ENCODE assay signal across 8 cellular contexts in genomic region chr1:159012495-159012894, GRCh38. TPM values are rescaled to one million over a fixed set of nuclear protein-coding genes. Genes with fewer than 3 reads are reported as not detected.
DNase-seq lines count a peak whose midpoint lies in the region; ATAC-seq and TF ChIP-seq lines count a peak whose summit lies in the region.

No MANE protein-coding gene starts in this region.

- no peaks in the 10 kb centered on the region for H3K27me3 ChIP-seq in adipocyte (replicated peaks; ENCODE audit: control insufficient read depth, insufficient read depth, low read length)
- H3K27me3 ChIP-seq in lower lobe of right lung (ENCODE audit: low read depth): no peaks in the 10 kb centered on the region
- H3K27me3 ChIP-seq in thymus (ENCODE audit: control insufficient read depth, insufficient read depth): no peaks in the 10 kb centered on the region

- in situ Hi-C loops in GM18951 (cut with MboI; ENCODE audit: low sequenced_read_pairs, unreplicated experiment): no loop called here

- H3K4me1 ChIP-seq in adipocyte (ENCODE audit: control insufficient read depth, insufficient read depth, low read length) (peaks cover 71% of the 10 kb centered on the region), lower lobe of right lung (peaks cover 68% of the 10 kb centered on the region), thymus (ENCODE audit: control insufficient read depth, insufficient read depth, low read length) (peaks cover 10% of the 10 kb centered on the region)

- H3K9me3 ChIP-seq in adipocyte (ENCODE audit: control insufficient read depth, low read length) (no peaks in the 10 kb centered on the region), lower lobe of right lung (no peaks in the 10 kb centered on the region), thymus (ENCODE audit: control insufficient read depth) (no peaks in the 10 kb centered on the region)

- TF ChIP-seq POLR2A in GM18951 (IDR thresholded peaks at IDR 0.05; ENCODE audit: extremely low read depth, insufficient read depth, insufficient read length): peak; percentile 40

- ATAC-seq in lower lobe of right lung: peak; percentile 10 to 25

- peaks cover 25% of the 10 kb centered on the region for H3K36me3 ChIP-seq in adipocyte (ENCODE audit: control insufficient read depth, insufficient read depth, low read length, severe bottlenecking)
- H3K36me3 ChIP-seq in lower lobe of right lung: peaks cover 30% of the 10 kb centered on the region
- peaks cover 13% of the 10 kb centered on the region for H3K36me3 ChIP-seq in thymus (ENCODE audit: control insufficient read depth, insufficient read depth)

- WGBS in thymus: 2% methylated on average over 6 of the region's 6 CpGs

- peak overlapping the region; percentile 80 for H3K27ac ChIP-seq in lower lobe of right lung
- H3K27ac ChIP-seq in thymus (ENCODE audit: low read depth): peak overlapping the region; percentile 85

- H3K9ac ChIP-seq in adipocyte (ENCODE audit: low read length): peak overlapping the region; percentile 99

- DNase-seq in A172 (ENCODE audit: low spot score) (peak; percentile 76), NOMO-1 (lab: John Stamatoyannopoulos, UW; ENCODE audit: unreplicated experiment in 2 of 2) (peak; percentile 8 to 24), adipocyte (ENCODE audit: low read depth) (peak; percentile 9), lower lobe of right lung (no peak), cerebellar cortex (ENCODE audit: low spot score) (no peak), NCI-H510A (lab: John Stamatoyannopoulos, UW) (no peak)

- intact Hi-C loops in lower lobe of right lung (cut with DNase I): no loop called here

- TF ChIP-seq CTCF in lower lobe of right lung (IDR thresholded peaks at IDR 0.05): no peak

- H3K4me3 ChIP-seq in adipocyte (ENCODE audit: low read length) (peak overlapping the region; percentile 97), lower lobe of right lung (peak overlapping the region; percentile 69), thymus (ENCODE audit: low read length) (peak overlapping the region; percentile 56)

RNA-seq across cellular contexts. Expression of gene IFI16, which starts 2.8 kb away (rescaled TPM):
- 52.3 and 58.7 TPM in 2 replicates for total RNA-seq in A172 (2014; rRNA removed; shearing (Covaris generic))
- 102 TPM for total RNA-seq in lower lobe of right lung
- 254 TPM for polyA plus RNA-seq in thymus

Comparison
In these comparisons a context has a peak if more than half of its experiments do, and no peak if none do; other contexts are left out.
1. DNase-seq: peak in A172 (single experiment), NOMO-1 (2 of 2) and adipocyte (single experiment); none in lower lobe of right lung (single experiment), cerebellar cortex (single experiment) and NCI-H510A (single experiment).
2. Peak in every context shown above with its lines, with median percentiles within 50 percentile points of each other: H3K4me3 ChIP-seq.